Comparison of ENCODE assay signal across 8 cellular contexts in genomic region chrX:19904778-19905367, GRCh38. TPM values are rescaled to one million over a fixed set of nuclear protein-coding genes. Genes with fewer than 3 reads are reported as not detected.
A peak's percentile ranks its signal among the peaks of the same experiment; 100 is the strongest.
DNase-seq lines count a peak whose midpoint lies in the region; ATAC-seq and TF ChIP-seq lines count a peak whose summit lies in the region.

No MANE protein-coding gene starts in this region.

- no peaks in the 10 kb centered on the region for H3K27me3 ChIP-seq in OCI-LY1 (ENCODE audit: insufficient read depth, low read length)

- no peaks in the 10 kb centered on the region for H3K4me1 ChIP-seq in OCI-LY1 (ENCODE audit: insufficient read depth, low read length, severe bottlenecking)

- H3K4me2 ChIP-seq in OCI-LY1 (ENCODE audit: low read length): no peak overlapping the region

- H4K20me1 ChIP-seq in OCI-LY1 (ENCODE audit: insufficient read depth, low read length): no peaks in the 10 kb centered on the region

- H2AFZ ChIP-seq in OCI-LY1 (ENCODE audit: low read length): no peak overlapping the region

- H3K9me3 ChIP-seq in OCI-LY1 (ENCODE audit: low read length): no peaks in the 10 kb centered on the region

- H3F3A ChIP-seq in OCI-LY1 (ENCODE audit: insufficient read depth, low read length): no peaks in the 10 kb centered on the region

- H3K79me2 ChIP-seq in OCI-LY1 (ENCODE audit: insufficient read depth, low read length): no peaks in the 10 kb centered on the region

- DNase-seq in DMS 273 treated with DMSO at 0.1 percent for 48 hours (lab: John Stamatoyannopoulos, UW) (peak; percentile 33), HT1080 (ENCODE audit: low read depth) (peak; percentile 37), cardiac fibroblast (ENCODE audit: low read depth in 2 of 2) (peak; percentile 54 to 67), left kidney (ENCODE audit: low read depth, low spot score) (peak; percentile 71), activated gamma-delta T cell treated with Interleukin-2 at 50 U/mL for 16 hours (no peak), middle frontal gyrus (ENCODE audit: extremely low spot score, low spot score) (no peak)

- H3K4me3 ChIP-seq in OCI-LY1 (ENCODE audit: low read depth, low read length, poor library complexity, severe bottlenecking): no peak overlapping the region
- no peak overlapping the region for H3K4me3 ChIP-seq in cardiac fibroblast (replicated peaks in 1 of 2; ENCODE audit: low read depth in 2 of 2, low read length in 2 of 2)

- no peak overlapping the region for H3K9ac ChIP-seq in OCI-LY1 (ENCODE audit: low read length)

- no peak overlapping the region for H3K27ac ChIP-seq in OCI-LY1 (ENCODE audit: low read depth, low read length, poor library complexity, severe bottlenecking)

- TF ChIP-seq CTCF in OCI-LY1 (IDR thresholded peaks at IDR 0.05; ENCODE audit: low read length) (peak; percentile 68), cardiac fibroblast (IDR thresholded peaks at IDR 0.05; ENCODE audit: low read depth, low read length) (peak; percentile 64)

- no peaks in the 10 kb centered on the region for H3K9me2 ChIP-seq in OCI-LY1 (ENCODE audit: low read depth, low read length)

- no peaks in the 10 kb centered on the region for H3K36me3 ChIP-seq in OCI-LY1 (ENCODE audit: insufficient read depth, low read length)

- peak; percentile 78 for ATAC-seq in GM18909 (IDR thresholded peaks at IDR 0.05; ENCODE audit: poor library complexity, unreplicated experiment)

RNA-seq across cellular contexts. Expression of gene SH3KBP1, which starts 17.5 kb away (rescaled TPM):
- 55.0 and 62.4 TPM in 2 replicates for total RNA-seq in HT1080 (2014; rRNA removed; shearing (Covaris generic))
- polyA plus RNA-seq in HT1080 (2015; cell fraction: cytosol; rRNA removed): 122 and 137 TPM in 2 replicates
- polyA plus RNA-seq in HT1080 (2015; cell fraction: nucleus; rRNA removed): 123 and 131 TPM in 2 replicates

Comparison
In these comparisons a context has a peak if more than half of its experiments do, and no peak if none do; other contexts are left out.
1. DNase-seq: peak in DMS 273 treated with DMSO at 0.1 percent for 48 hours (single experiment), HT1080 (single experiment), cardiac fibroblast (2 of 2) and left kidney (single experiment); none in activated gamma-delta T cell treated with Interleukin-2 at 50 U/mL for 16 hours (single experiment) and middle frontal gyrus (single experiment).